ENCODE assay signal across 1 cellular context in the genomic region with DNA sequence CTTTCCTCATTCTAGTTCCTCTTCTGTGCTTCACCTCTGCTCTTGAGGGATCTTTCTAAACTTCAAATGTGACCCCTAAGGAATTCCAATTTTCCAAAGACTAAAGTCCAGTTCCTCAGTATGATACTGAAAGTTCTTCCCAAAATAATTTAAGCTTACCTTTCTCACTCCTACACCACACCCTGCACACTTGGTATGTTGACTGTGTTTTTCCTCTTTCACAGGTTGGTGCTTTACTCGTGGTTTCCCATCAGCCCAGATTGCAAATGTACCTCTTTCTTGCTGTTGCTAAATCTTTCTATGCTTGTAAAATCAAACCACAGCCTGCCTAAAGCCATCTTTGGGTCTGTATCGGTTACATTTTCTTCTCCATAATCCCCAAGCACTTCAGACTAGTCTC.
TF ChIP-seq lines count a peak whose summit lies in the region.

No MANE protein-coding gene starts in this region.

TF ChIP-seq in GM12878, 131 proteins besides CTCF, POLR2A, EP300 and RAD21 (continued from another document):
- TF ChIP-seq, protein P1, sequence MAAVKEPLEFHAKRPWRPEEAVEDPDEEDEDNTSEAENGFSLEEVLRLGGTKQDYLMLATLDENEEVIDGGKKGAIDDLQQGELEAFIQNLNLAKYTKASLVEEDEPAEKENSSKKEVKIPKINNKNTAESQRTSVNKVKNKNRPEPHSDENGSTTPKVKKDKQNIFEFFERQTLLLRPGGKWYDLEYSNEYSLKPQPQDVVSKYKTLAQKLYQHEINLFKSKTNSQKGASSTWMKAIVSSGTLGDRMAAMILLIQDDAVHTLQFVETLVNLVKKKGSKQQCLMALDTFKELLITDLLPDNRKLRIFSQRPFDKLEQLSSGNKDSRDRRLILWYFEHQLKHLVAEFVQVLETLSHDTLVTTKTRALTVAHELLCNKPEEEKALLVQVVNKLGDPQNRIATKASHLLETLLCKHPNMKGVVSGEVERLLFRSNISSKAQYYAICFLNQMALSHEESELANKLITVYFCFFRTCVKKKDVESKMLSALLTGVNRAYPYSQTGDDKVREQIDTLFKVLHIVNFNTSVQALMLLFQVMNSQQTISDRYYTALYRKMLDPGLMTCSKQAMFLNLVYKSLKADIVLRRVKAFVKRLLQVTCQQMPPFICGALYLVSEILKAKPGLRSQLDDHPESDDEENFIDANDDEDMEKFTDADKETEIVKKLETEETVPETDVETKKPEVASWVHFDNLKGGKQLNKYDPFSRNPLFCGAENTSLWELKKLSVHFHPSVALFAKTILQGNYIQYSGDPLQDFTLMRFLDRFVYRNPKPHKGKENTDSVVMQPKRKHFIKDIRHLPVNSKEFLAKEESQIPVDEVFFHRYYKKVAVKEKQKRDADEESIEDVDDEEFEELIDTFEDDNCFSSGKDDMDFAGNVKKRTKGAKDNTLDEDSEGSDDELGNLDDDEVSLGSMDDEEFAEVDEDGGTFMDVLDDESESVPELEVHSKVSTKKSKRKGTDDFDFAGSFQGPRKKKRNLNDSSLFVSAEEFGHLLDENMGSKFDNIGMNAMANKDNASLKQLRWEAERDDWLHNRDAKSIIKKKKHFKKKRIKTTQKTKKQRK (IDR thresholded peaks at IDR 0.05; ENCODE audit: low read depth, low read length): no peak
- TF ChIP-seq, protein P2, sequence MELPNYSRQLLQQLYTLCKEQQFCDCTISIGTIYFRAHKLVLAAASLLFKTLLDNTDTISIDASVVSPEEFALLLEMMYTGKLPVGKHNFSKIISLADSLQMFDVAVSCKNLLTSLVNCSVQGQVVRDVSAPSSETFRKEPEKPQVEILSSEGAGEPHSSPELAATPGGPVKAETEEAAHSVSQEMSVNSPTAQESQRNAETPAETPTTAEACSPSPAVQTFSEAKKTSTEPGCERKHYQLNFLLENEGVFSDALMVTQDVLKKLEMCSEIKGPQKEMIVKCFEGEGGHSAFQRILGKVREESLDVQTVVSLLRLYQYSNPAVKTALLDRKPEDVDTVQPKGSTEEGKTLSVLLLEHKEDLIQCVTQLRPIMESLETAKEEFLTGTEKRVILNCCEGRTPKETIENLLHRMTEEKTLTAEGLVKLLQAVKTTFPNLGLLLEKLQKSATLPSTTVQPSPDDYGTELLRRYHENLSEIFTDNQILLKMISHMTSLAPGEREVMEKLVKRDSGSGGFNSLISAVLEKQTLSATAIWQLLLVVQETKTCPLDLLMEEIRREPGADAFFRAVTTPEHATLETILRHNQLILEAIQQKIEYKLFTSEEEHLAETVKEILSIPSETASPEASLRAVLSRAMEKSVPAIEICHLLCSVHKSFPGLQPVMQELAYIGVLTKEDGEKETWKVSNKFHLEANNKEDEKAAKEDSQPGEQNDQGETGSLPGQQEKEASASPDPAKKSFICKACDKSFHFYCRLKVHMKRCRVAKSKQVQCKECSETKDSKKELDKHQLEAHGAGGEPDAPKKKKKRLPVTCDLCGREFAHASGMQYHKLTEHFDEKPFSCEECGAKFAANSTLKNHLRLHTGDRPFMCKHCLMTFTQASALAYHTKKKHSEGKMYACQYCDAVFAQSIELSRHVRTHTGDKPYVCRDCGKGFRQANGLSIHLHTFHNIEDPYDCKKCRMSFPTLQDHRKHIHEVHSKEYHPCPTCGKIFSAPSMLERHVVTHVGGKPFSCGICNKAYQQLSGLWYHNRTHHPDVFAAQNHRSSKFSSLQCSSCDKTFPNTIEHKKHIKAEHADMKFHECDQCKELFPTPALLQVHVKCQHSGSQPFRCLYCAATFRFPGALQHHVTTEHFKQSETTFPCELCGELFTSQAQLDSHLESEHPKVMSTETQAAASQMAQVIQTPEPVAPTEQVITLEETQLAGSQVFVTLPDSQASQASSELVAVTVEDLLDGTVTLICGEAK (IDR thresholded peaks at IDR 0.05; ENCODE audit: borderline replicate concordance): no peak
- TF ChIP-seq GABPA (IDR thresholded peaks at IDR 0.05; ENCODE audit: low read depth) (no peak), RFX5 (IDR thresholded peaks at IDR 0.05; ENCODE audit: low read depth, low read length) (no peak), SREBF2 (IDR thresholded peaks at IDR 0.05; ENCODE audit: low read length) (no peak), TCF7 (IDR thresholded peaks at IDR 0.05; ENCODE audit: borderline replicate concordance) (no peak), CHD1 (IDR thresholded peaks at IDR 0.05; ENCODE audit: low read depth, low read length) (no peak), ZNF622 (IDR thresholded peaks at IDR 0.05) (no peak), MTA2 (IDR thresholded peaks at IDR 0.05; ENCODE audit: low read depth) (0 out of 2 replicates have a peak, but pooled peaks have one; percentile 22), ZSCAN29 (IDR thresholded peaks at IDR 0.05) (no peak), BCL11A (IDR thresholded peaks at IDR 0.05; ENCODE audit: low read depth, low read length) (no peak), IKZF1 (conservative IDR thresholded peaks at IDR 0.05) (peak; percentile 66), RUNX3 (IDR thresholded peaks at IDR 0.05; ENCODE audit: low read length) (peak; percentile 46; the same call in 1 of the 2 replicates), SREBF1 (IDR thresholded peaks at IDR 0.05; ENCODE audit: low read length) (no peak), IKZF2 (IDR thresholded peaks at IDR 0.05) (peak; percentile 56 to 60; a peak in 2 of 4 replicates), POLR2AphosphoS2 (IDR thresholded peaks at IDR 0.05; ENCODE audit: low read depth, low read length) (no peak), ZBED1 (IDR thresholded peaks at IDR 0.05; ENCODE audit: borderline replicate concordance) (no peak), STAT1 (conservative IDR thresholded peaks at IDR 0.05) (no peak)
- TF ChIP-seq, protein P3, sequence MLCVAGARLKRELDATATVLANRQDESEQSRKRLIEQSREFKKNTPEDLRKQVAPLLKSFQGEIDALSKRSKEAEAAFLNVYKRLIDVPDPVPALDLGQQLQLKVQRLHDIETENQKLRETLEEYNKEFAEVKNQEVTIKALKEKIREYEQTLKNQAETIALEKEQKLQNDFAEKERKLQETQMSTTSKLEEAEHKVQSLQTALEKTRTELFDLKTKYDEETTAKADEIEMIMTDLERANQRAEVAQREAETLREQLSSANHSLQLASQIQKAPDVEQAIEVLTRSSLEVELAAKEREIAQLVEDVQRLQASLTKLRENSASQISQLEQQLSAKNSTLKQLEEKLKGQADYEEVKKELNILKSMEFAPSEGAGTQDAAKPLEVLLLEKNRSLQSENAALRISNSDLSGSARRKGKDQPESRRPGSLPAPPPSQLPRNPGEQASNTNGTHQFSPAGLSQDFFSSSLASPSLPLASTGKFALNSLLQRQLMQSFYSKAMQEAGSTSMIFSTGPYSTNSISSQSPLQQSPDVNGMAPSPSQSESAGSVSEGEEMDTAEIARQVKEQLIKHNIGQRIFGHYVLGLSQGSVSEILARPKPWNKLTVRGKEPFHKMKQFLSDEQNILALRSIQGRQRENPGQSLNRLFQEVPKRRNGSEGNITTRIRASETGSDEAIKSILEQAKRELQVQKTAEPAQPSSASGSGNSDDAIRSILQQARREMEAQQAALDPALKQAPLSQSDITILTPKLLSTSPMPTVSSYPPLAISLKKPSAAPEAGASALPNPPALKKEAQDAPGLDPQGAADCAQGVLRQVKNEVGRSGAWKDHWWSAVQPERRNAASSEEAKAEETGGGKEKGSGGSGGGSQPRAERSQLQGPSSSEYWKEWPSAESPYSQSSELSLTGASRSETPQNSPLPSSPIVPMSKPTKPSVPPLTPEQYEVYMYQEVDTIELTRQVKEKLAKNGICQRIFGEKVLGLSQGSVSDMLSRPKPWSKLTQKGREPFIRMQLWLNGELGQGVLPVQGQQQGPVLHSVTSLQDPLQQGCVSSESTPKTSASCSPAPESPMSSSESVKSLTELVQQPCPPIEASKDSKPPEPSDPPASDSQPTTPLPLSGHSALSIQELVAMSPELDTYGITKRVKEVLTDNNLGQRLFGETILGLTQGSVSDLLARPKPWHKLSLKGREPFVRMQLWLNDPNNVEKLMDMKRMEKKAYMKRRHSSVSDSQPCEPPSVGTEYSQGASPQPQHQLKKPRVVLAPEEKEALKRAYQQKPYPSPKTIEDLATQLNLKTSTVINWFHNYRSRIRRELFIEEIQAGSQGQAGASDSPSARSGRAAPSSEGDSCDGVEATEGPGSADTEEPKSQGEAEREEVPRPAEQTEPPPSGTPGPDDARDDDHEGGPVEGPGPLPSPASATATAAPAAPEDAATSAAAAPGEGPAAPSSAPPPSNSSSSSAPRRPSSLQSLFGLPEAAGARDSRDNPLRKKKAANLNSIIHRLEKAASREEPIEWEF (IDR thresholded peaks at IDR 0.05; ENCODE audit: insufficient replicate concordance, low read depth, low read length): no peak
- TF ChIP-seq, protein P4, sequence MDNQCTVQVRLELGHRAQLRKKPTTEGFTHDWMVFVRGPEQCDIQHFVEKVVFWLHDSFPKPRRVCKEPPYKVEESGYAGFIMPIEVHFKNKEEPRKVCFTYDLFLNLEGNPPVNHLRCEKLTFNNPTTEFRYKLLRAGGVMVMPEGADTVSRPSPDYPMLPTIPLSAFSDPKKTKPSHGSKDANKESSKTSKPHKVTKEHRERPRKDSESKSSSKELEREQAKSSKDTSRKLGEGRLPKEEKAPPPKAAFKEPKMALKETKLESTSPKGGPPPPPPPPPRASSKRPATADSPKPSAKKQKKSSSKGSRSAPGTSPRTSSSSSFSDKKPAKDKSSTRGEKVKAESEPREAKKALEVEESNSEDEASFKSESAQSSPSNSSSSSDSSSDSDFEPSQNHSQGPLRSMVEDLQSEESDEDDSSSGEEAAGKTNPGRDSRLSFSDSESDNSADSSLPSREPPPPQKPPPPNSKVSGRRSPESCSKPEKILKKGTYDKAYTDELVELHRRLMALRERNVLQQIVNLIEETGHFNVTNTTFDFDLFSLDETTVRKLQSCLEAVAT (IDR thresholded peaks at IDR 0.05): peak; percentile 26; the same call in 1 of the 2 replicates
- TF ChIP-seq, protein P5, sequence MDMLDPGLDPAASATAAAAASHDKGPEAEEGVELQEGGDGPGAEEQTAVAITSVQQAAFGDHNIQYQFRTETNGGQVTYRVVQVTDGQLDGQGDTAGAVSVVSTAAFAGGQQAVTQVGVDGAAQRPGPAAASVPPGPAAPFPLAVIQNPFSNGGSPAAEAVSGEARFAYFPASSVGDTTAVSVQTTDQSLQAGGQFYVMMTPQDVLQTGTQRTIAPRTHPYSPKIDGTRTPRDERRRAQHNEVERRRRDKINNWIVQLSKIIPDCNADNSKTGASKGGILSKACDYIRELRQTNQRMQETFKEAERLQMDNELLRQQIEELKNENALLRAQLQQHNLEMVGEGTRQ (IDR thresholded peaks at IDR 0.05; ENCODE audit: borderline replicate concordance, low read depth, low read length): no peak
